ENCODE assay signal across 1 cellular context in genomic region chr1:3393024-3393986, GRCh38.
TF ChIP-seq lines count a peak whose summit lies in the region.

No MANE protein-coding gene starts in this region.

TF ChIP-seq in H1, 55 proteins besides CTCF, POLR2A, EP300 and RAD21 (continued from another document):
- TF ChIP-seq NANOG (IDR thresholded peaks at IDR 0.05; ENCODE audit: insufficient read depth, low read depth, low read length, poor library complexity, severe bottlenecking): no peak
- TF ChIP-seq MAX (IDR thresholded peaks at IDR 0.05): no peak
- TF ChIP-seq SP4 (IDR thresholded peaks at IDR 0.05; ENCODE audit: low read length): no peak
- TF ChIP-seq BACH1 (IDR thresholded peaks at IDR 0.05; ENCODE audit: low read length): no peak
- no peak for TF ChIP-seq POLR2AphosphoS5 (IDR thresholded peaks at IDR 0.05; ENCODE audit: low read depth, low read length)
- no peak for TF ChIP-seq SP2 (IDR thresholded peaks at IDR 0.05; ENCODE audit: low read length)
- no peak for TF ChIP-seq JUN (IDR thresholded peaks at IDR 0.05; ENCODE audit: low read depth, low read length)
- no peak for TF ChIP-seq SIRT6 (IDR thresholded peaks at IDR 0.05; ENCODE audit: low read length)
- TF ChIP-seq SRF (IDR thresholded peaks at IDR 0.05; ENCODE audit: low read depth, low read length): no peak
- no peak for TF ChIP-seq HDAC6 (IDR thresholded peaks at IDR 0.05; ENCODE audit: low read depth, low read length)
- no peak for TF ChIP-seq TAF7 (optimal IDR thresholded peaks at IDR 0.05; ENCODE audit: borderline replicate concordance, low read depth, low read length)
- TF ChIP-seq TCF12 (IDR thresholded peaks at IDR 0.05; ENCODE audit: low read depth, low read length): no peak
- TF ChIP-seq KDM4A (IDR thresholded peaks at IDR 0.05; ENCODE audit: low read depth, low read length, severe bottlenecking): peak; percentile 48
- TF ChIP-seq EZH2 (IDR thresholded peaks at IDR 0.05; ENCODE audit: low read depth, low read length, severe bottlenecking): peak; percentile 81
- no peak for TF ChIP-seq CHD1 (IDR thresholded peaks at IDR 0.05; ENCODE audit: low read depth, low read length)
- no peak for TF ChIP-seq RXRA (IDR thresholded peaks at IDR 0.05; ENCODE audit: insufficient read depth, low read depth, low read length)
- TF ChIP-seq POU5F1 (IDR thresholded peaks at IDR 0.05; ENCODE audit: low read depth, low read length): no peak
- no peak for TF ChIP-seq CHD7 (IDR thresholded peaks at IDR 0.05; ENCODE audit: insufficient replicate concordance, low read length)
- TF ChIP-seq NRF1 (IDR thresholded peaks at IDR 0.05; ENCODE audit: low read depth, low read length): no peak
- no peak for TF ChIP-seq TEAD4 (IDR thresholded peaks at IDR 0.05; ENCODE audit: low read depth, low read length)
- TF ChIP-seq RBBP5 (IDR thresholded peaks at IDR 0.05; ENCODE audit: borderline replicate concordance, low read depth, low read length): no peak; the same call in 1 of the 2 replicates
- no peak for TF ChIP-seq BRCA1 (IDR thresholded peaks at IDR 0.05; ENCODE audit: low read depth, low read length)
- TF ChIP-seq FOSL1 (IDR thresholded peaks at IDR 0.05; ENCODE audit: insufficient read depth, low read depth, low read length): no peak
- no peak for TF ChIP-seq KDM5A (IDR thresholded peaks at IDR 0.05; ENCODE audit: low read length)
- TF ChIP-seq BCL11A (IDR thresholded peaks at IDR 0.05; ENCODE audit: low read depth in 2 of 2, low read length in 2 of 2): no peak
- TF ChIP-seq E2F6 (IDR thresholded peaks at IDR 0.05): no peak
- no peak for TF ChIP-seq JUND (IDR thresholded peaks at IDR 0.05; ENCODE audit: low read length)
- peak; percentile 58 for TF ChIP-seq RNF2 (IDR thresholded peaks at IDR 0.05; ENCODE audit: borderline replicate concordance, low read depth, low read length, missing control alignments, poor library complexity, severe bottlenecking)
- no peak for TF ChIP-seq HDAC2 (IDR thresholded peaks at IDR 0.05; ENCODE audit: borderline replicate concordance in 1 of 2, low read depth in 2 of 2, low read length in 2 of 2)
- TF ChIP-seq CTBP2 (IDR thresholded peaks at IDR 0.05; ENCODE audit: borderline replicate concordance, insufficient read depth, insufficient read length, low read length): no peak
- TF ChIP-seq ZNF274 (IDR thresholded peaks at IDR 0.05; ENCODE audit: borderline replicate concordance, extremely low read depth, low read length): no peak
- TF ChIP-seq ASH2L (IDR thresholded peaks at IDR 0.05; ENCODE audit: low read length): peak; percentile 35
- no peak for TF ChIP-seq ATF2 (IDR thresholded peaks at IDR 0.05; ENCODE audit: low read length)
- no peak for TF ChIP-seq CEBPB (IDR thresholded peaks at IDR 0.05; ENCODE audit: low read depth, low read length)
- TF ChIP-seq CREB1 (IDR thresholded peaks at IDR 0.05): no peak
- TF ChIP-seq SIN3A (conservative IDR thresholded peaks at IDR 0.05 in 1 of 2, IDR thresholded peaks at IDR 0.05 in 1 of 2; ENCODE audit: low read depth in 1 of 2, low read length in 2 of 2): no peak
- no peak for TF ChIP-seq GTF2F1 (IDR thresholded peaks at IDR 0.05; ENCODE audit: borderline replicate concordance, low read depth, low read length)
- TF ChIP-seq SIX5 (IDR thresholded peaks at IDR 0.05; ENCODE audit: low read depth, low read length): no peak
- TF ChIP-seq SUZ12 (IDR thresholded peaks at IDR 0.05; ENCODE audit: low read length): peak; percentile 91
- no peak for TF ChIP-seq SAP30 (IDR thresholded peaks at IDR 0.05; ENCODE audit: insufficient read depth, insufficient replicate concordance, low read length)
